Comparison of ENCODE assay signal across 22 cellular contexts in genomic region chr15:93056836-93057235, GRCh38. TPM values are rescaled to one million over a fixed set of nuclear protein-coding genes. Genes with fewer than 3 reads are reported as not detected.
"Had no signal": no experiment of that assay in that cellular context is flagged by ENCODE, and none has a peak within 500 bp of the region (broad histone marks: within the 10 kb centered on the region; RNA-seq: fewer than 3 reads in every experiment).

No MANE protein-coding gene starts in this region.

- DNase-seq: activated CD4-positive, alpha-beta T cell treated with anti-CD3 and anti-CD28 coated beads for 1 hour; activated T-cell treated with anti-CD3 and anti-CD28 coated beads, Interleukin-2, amount 50 U/mL, for 24 hours; adrenal gland; brain microvascular endothelial cell; effector memory CD4-positive, alpha-beta T cell; head of caudate nucleus; hypothalamus; natural killer cell; right lobe of liver; small intestine; stimulated activated CD4-positive, alpha-beta T cell treated with anti-CD3 and anti-CD28 coated beads, Interleukin-2, amount 100 ng/mL, for 24 hours; stimulated activated naive CD8-positive, alpha-beta T cell treated with anti-CD3 and anti-CD28 coated beads, Interleukin-15, amount 100 ng/mL, for 72 hours; testis had no signal

- H3K9ac ChIP-seq: parathyroid adenoma had no signal

- H3K27ac ChIP-seq: adrenal gland, ascending aorta, brain microvascular endothelial cell, parathyroid adenoma, right lobe of liver, vagina, VCaP had no signal

- H3K9me3 ChIP-seq: adrenal gland, ascending aorta, right lobe of liver, testis, vagina had no signal

- H3K36me3 ChIP-seq: adrenal gland, brain microvascular endothelial cell, right lobe of liver, vagina had no signal

- ATAC-seq: activated T-helper 17 cell treated with anti-CD3 and anti-CD28 coated beads, Interleukin-2, amount 50 U/mL, for 72 hours; left lobe of liver; natural killer cell; right lobe of liver; stimulated activated effector memory CD8-positive, alpha-beta T cell treated with anti-CD3 and anti-CD28 coated beads, Interleukin-12 subunit alpha, Interleukin-12 subunit beta, amount 100 ng/mL, for 72 hours; stimulated activated naive CD8-positive, alpha-beta T cell treated with anti-CD3 and anti-CD28 coated beads, Interleukin-15, amount 100 ng/mL, for 72 hours had no signal

- H3K27me3 ChIP-seq: adrenal gland, ascending aorta, right lobe of liver, testis, vagina had no signal

- H3K4me1 ChIP-seq: adrenal gland, parathyroid adenoma, right lobe of liver had no signal

- H3K4me3 ChIP-seq: adrenal gland, ascending aorta, lung, right lobe of liver, testis, vagina had no signal

RNA-seq across cellular contexts. Expression of gene RGMA, which starts 32.2 kb away (rescaled TPM):
- total RNA-seq: natural killer cell; T-helper 2 cell treated with Interferon-gamma antibody and Interleukin-4, amounts not matched to agents 100 ng/mL and 5 ng/mL, for 36 hours had no signal
